Comparison of ENCODE assay signal across 26 cellular contexts in genomic region chr2:58140508-58141072, GRCh38.
A peak's percentile ranks its signal among the peaks of the same experiment; 100 is the strongest.
DNase-seq lines count a peak whose midpoint lies in the region; ATAC-seq and TF ChIP-seq lines count a peak whose summit lies in the region.
"Had no signal": no experiment of that assay in that cellular context is flagged by ENCODE, and none has a peak within 500 bp of the region (broad histone marks: within the 10 kb centered on the region; RNA-seq: fewer than 3 reads in every experiment).

No MANE protein-coding gene starts in this region.

- no peaks in the 10 kb centered on the region for H3K36me3 ChIP-seq in BJ (ENCODE audit: control insufficient read depth, insufficient read depth, low read length)
- H3K36me3 ChIP-seq: brain microvascular endothelial cell, SJCRH30 had no signal

- H3K27me3 ChIP-seq in BJ (ENCODE audit: control insufficient read depth, insufficient read depth, low read length) = no peaks in the 10 kb centered on the region
- H3K27me3 ChIP-seq: brain microvascular endothelial cell, heart left ventricle, SJCRH30, tibial nerve had no signal

- H3K4me3 ChIP-seq in BJ (ENCODE audit: low read depth, low read length) (no peak overlapping the region), fibroblast of villous mesenchyme (ENCODE audit: low read depth, low read length) (no peak overlapping the region)
- H3K4me3 ChIP-seq: heart left ventricle, SJCRH30, tibial nerve had no signal

- ATAC-seq in SK-N-SH treated with all-trans-retinoic acid at 6 μM for 48 hours = peak; percentile 89
- ATAC-seq in esophagus mucosa = no peak
- ATAC-seq: heart left ventricle, left cardiac atrium, Panc1, sciatic nerve had no signal

- POLR2A ChIA-PET in BJ (lab: Charles Lee) = no interaction called here

- TF ChIP-seq CTCF in BJ (IDR thresholded peaks at IDR 0.05; ENCODE audit: insufficient read depth, low read depth, low read length) = no peak
- no peak for TF ChIP-seq CTCF in fibroblast of villous mesenchyme (IDR thresholded peaks at IDR 0.05; ENCODE audit: insufficient read depth, low read depth, low read length)

- CTCF ChIA-PET in BJ (lab: Yijun Ruan, JAX) = no interaction called here

- DNase-seq in BJ (ENCODE audit: low read depth) = peak; percentile 69
- peak; percentile 77 for DNase-seq in HS-5 (ENCODE audit: low read depth)
- DNase-seq in fibroblast of villous mesenchyme (ENCODE audit: low read depth) = peak; percentile 23
- no peak for DNase-seq in stimulated activated naive CD4-positive, alpha-beta T cell treated with Interleukin-2 at 50 U/mL for 16 hours (lab: John Stamatoyannopoulos, UW)
- DNase-seq in SHP77 (lab: John Stamatoyannopoulos, UW) = no peak
- no peak for DNase-seq in HUDEP-2 (lab: John Stamatoyannopoulos, UW; ENCODE audit: unreplicated experiment in 76 of 76)
- DNase-seq: ACHN; activated CD4-positive, alpha-beta memory T cell treated with anti-CD3 and anti-CD28 coated beads, Interleukin-2, amount 10 ng/mL, durations not matched to agents 7 days and 5 days; activated CD4-positive, CD25-positive, alpha-beta regulatory T cell treated with anti-CD3 and anti-CD28 coated beads, Interleukin-2, amount 50 U/mL, for 72 hours; activated effector memory CD4-positive, alpha-beta T cell treated with Interleukin-2 at 50 U/mL for 16 hours; brain microvascular endothelial cell; CD4-positive, alpha-beta T cell; DMS 273 treated with DMSO at 0.1 percent for 48 hours; effector CD8-positive, alpha-beta T cell; heart left ventricle; left cardiac atrium; NCI-H1436; NCI-H510A; NK-92 treated with Interleukin-12 subunit alpha and Interleukin-12 subunit beta, amount 100 ng/mL, for 24 hours; SJCRH30; stimulated activated CD4-positive, alpha-beta T cell treated with anti-CD3 and anti-CD28 coated beads, Interleukin-15, amount 100 ng/mL, for 24 hours had no signal

TF ChIP-seq in SK-N-SH treated with all-trans-retinoic acid at 6 μM for 48 hours, 23 proteins besides CTCF, POLR2A, EP300 and RAD21:
- TF ChIP-seq TSHZ2 (CRISPR knock-in tag; IDR thresholded peaks at IDR 0.05) (no peak), ISL1 (CRISPR knock-in tag; IDR thresholded peaks at IDR 0.05) (peak; percentile 72), TOX (CRISPR knock-in tag; IDR thresholded peaks at IDR 0.05; ENCODE audit: borderline replicate concordance) (peak; percentile 25; the same call in 1 of the 2 replicates)

Comparison
In these comparisons a context has a peak if more than half of its experiments do, and no peak if none do; other contexts are left out.
1. DNase-seq: peak in BJ (single experiment), HS-5 (single experiment) and fibroblast of villous mesenchyme (single experiment); none in stimulated activated naive CD4-positive, alpha-beta T cell treated with Interleukin-2 at 50 U/mL for 16 hours (single experiment), SHP77 (0 of 2) and HUDEP-2 (0 of 76).